In genomic region chr3:123116116-123116515, GRCh38 we compare ENCODE assay signal across 31 cellular contexts.
"Had no signal": no experiment of that assay in that cellular context is flagged by ENCODE, and none has a peak within 500 bp of the region (broad histone marks: within the 10 kb centered on the region; RNA-seq: fewer than 3 reads in every experiment).

No MANE protein-coding gene starts in this region.

- H3K27me3 Mint-ChIP-seq: activated CD4-positive, alpha-beta memory T cell treated with anti-CD3 and anti-CD28 coated beads for 36 hours; activated CD4-positive, alpha-beta T cell treated with anti-CD3 and anti-CD28 coated beads for 36 hours; activated CD4-positive, alpha-beta T cell treated with anti-CD3 and anti-CD28 coated beads, Interleukin-2, amount 10 ng/mL, durations not matched to agents 24 days and 14 days; activated CD8-positive, alpha-beta memory T cell treated with anti-CD3 and anti-CD28 coated beads, Interleukin-2, amount 10 ng/mL, durations not matched to agents 7 days and 5 days; activated naive CD4-positive, alpha-beta T cell treated with anti-CD3 and anti-CD28 coated beads, Interleukin-2, amount 50 U/mL, for 24 hours; activated naive CD8-positive, alpha-beta T cell treated with anti-CD3 and anti-CD28 coated beads for 36 hours; activated naive CD8-positive, alpha-beta T cell treated with anti-CD3 and anti-CD28 coated beads, Interleukin-2, amount 50 U/mL, for 24 hours had no signal

- H3K27ac Mint-ChIP-seq: activated CD4-positive, alpha-beta memory T cell treated with anti-CD3 and anti-CD28 coated beads for 36 hours; activated CD4-positive, alpha-beta T cell treated with anti-CD3 and anti-CD28 coated beads for 36 hours; activated CD4-positive, alpha-beta T cell treated with anti-CD3 and anti-CD28 coated beads, Interleukin-2, amount 10 ng/mL, durations not matched to agents 24 days and 14 days; activated CD8-positive, alpha-beta memory T cell treated with anti-CD3 and anti-CD28 coated beads, Interleukin-2, amount 10 ng/mL, durations not matched to agents 7 days and 5 days; activated CD8-positive, alpha-beta T cell treated with anti-CD3 and anti-CD28 coated beads, Interleukin-2, amount 10 ng/mL, durations not matched to agents 7 days and 5 days; activated naive CD4-positive, alpha-beta T cell treated with anti-CD3 and anti-CD28 coated beads for 36 hours; activated naive CD8-positive, alpha-beta T cell treated with anti-CD3 and anti-CD28 coated beads for 36 hours; activated naive CD8-positive, alpha-beta T cell treated with anti-CD3 and anti-CD28 coated beads, Interleukin-2, amount 50 U/mL, for 24 hours; activated T-helper 1 cell treated with anti-CD3 and anti-CD28 coated beads, Interleukin-12 subunit alpha, Interleukin-12 subunit beta, Interleukin-2, Interleukin-4 antibody, amounts not matched to agents 30 ng/mL and 10 ng/mL and 1 ng/mL, durations not matched to agents 14 hours and 24 hours and 36 hours; activated T-helper 2 cell treated with anti-CD3 and anti-CD28 coated beads, Interferon-gamma antibody, Interleukin-2, Interleukin-4, amounts not matched to agents 10 μg/mL and 5 μg/mL and 100 μg/mL, durations not matched to agents 14 hours and 24 hours and 36 hours; endodermal cell had no signal

- H3K4me3 ChIP-seq: adrenal gland, body of pancreas, colonic mucosa, dorsolateral prefrontal cortex, esophagus muscularis mucosa, gastrocnemius medialis had no signal

- H3K4me1 ChIP-seq: body of pancreas, colonic mucosa, foreskin keratinocyte, gastrocnemius medialis had no signal

- H3K9me3 Mint-ChIP-seq: activated CD4-positive, alpha-beta memory T cell treated with anti-CD3 and anti-CD28 coated beads for 36 hours; activated CD4-positive, alpha-beta T cell treated with anti-CD3 and anti-CD28 coated beads, Interleukin-2, amount 10 ng/mL, durations not matched to agents 24 days and 14 days; activated naive CD4-positive, alpha-beta T cell treated with anti-CD3 and anti-CD28 coated beads for 36 hours; activated naive CD4-positive, alpha-beta T cell treated with anti-CD3 and anti-CD28 coated beads, Interleukin-2, amount 50 U/mL, for 24 hours; activated naive CD8-positive, alpha-beta T cell treated with anti-CD3 and anti-CD28 coated beads for 36 hours; activated naive CD8-positive, alpha-beta T cell treated with anti-CD3 and anti-CD28 coated beads, Interleukin-2, amount 50 U/mL, for 24 hours; activated T-helper 1 cell treated with anti-CD3 and anti-CD28 coated beads, Interleukin-12 subunit alpha, Interleukin-12 subunit beta, Interleukin-2, Interleukin-4 antibody, amounts not matched to agents 30 ng/mL and 10 ng/mL and 1 ng/mL, durations not matched to agents 14 hours and 24 hours and 36 hours; activated T-helper 2 cell treated with anti-CD3 and anti-CD28 coated beads, Interferon-gamma antibody, Interleukin-2, Interleukin-4, amounts not matched to agents 10 μg/mL and 5 μg/mL and 100 μg/mL, durations not matched to agents 14 hours and 24 hours and 36 hours; endodermal cell had no signal

- H3K27me3 ChIP-seq: adrenal gland, body of pancreas, colonic mucosa, dorsolateral prefrontal cortex, esophagus muscularis mucosa, foreskin keratinocyte, gastrocnemius medialis had no signal

- H3K27ac ChIP-seq: adrenal gland, body of pancreas, colonic mucosa, dorsolateral prefrontal cortex, esophagus muscularis mucosa, foreskin keratinocyte, gastrocnemius medialis had no signal

- H3K9me3 ChIP-seq: adrenal gland, body of pancreas, colonic mucosa, esophagus muscularis mucosa, gastrocnemius medialis had no signal

- DNase-seq: activated CD4-positive, alpha-beta memory T cell treated with anti-CD3 and anti-CD28 coated beads for 36 hours; activated CD4-positive, alpha-beta T cell treated with anti-CD3 and anti-CD28 coated beads for 36 hours; activated CD4-positive, alpha-beta T cell treated with anti-CD3 and anti-CD28 coated beads, Interleukin-2, amount 10 ng/mL, durations not matched to agents 24 days and 14 days; activated CD4-positive, CD25-positive, alpha-beta regulatory T cell; activated CD4-positive, CD25-positive, alpha-beta regulatory T cell treated with anti-CD3 and anti-CD28 coated beads, Interleukin-2, amount 50 U/mL, for 72 hours; activated CD8-positive, alpha-beta memory T cell treated with anti-CD3 and anti-CD28 coated beads, Interleukin-2, amount 10 ng/mL, durations not matched to agents 7 days and 5 days; activated CD8-positive, alpha-beta memory T cell treated with anti-CD3 and anti-CD28 coated beads, Interleukin-2, amount 50 U/mL, for 4 hours; activated CD8-positive, alpha-beta T cell treated with anti-CD3 and anti-CD28 coated beads, Interleukin-2, amount 10 ng/mL, durations not matched to agents 7 days and 5 days; activated effector memory CD4-positive, alpha-beta T cell treated with anti-CD3 and anti-CD28 coated beads, Interleukin-2, amount 50 U/mL, for 16 hours; activated naive CD4-positive, alpha-beta T cell treated with anti-CD3 and anti-CD28 coated beads for 36 hours; activated naive CD8-positive, alpha-beta T cell treated with anti-CD3 and anti-CD28 coated beads for 36 hours; activated naive CD8-positive, alpha-beta T cell treated with anti-CD3 and anti-CD28 coated beads, Interleukin-2, amount 50 U/mL, for 24 hours; activated T-cell treated with anti-CD3 and anti-CD28 coated beads, Interleukin-2, amount 50 U/mL, for 1 hour; activated T-cell treated with anti-CD3 and anti-CD28 coated beads, Interleukin-2, amount 50 U/mL, for 48 hours; adrenal gland; amygdala; body of pancreas; caudate nucleus; colonic mucosa; dorsolateral prefrontal cortex; effector memory CD4-positive, alpha-beta T cell; endodermal cell; erythroblast; foreskin keratinocyte; gastrocnemius medialis; glutamatergic neuron; T-helper 2 cell had no signal

- H3K4me1 Mint-ChIP-seq: activated CD4-positive, alpha-beta T cell treated with anti-CD3 and anti-CD28 coated beads for 36 hours; activated naive CD4-positive, alpha-beta T cell treated with anti-CD3 and anti-CD28 coated beads, Interleukin-2, amount 50 U/mL, for 24 hours; activated naive CD8-positive, alpha-beta T cell treated with anti-CD3 and anti-CD28 coated beads for 36 hours had no signal

- ATAC-seq: activated CD4-positive, alpha-beta T cell treated with anti-CD3 and anti-CD28 coated beads for 36 hours; activated CD8-positive, alpha-beta memory T cell treated with anti-CD3 and anti-CD28 coated beads, Interleukin-2, amount 10 ng/mL, durations not matched to agents 7 days and 5 days; activated CD8-positive, alpha-beta T cell treated with anti-CD3 and anti-CD28 coated beads, Interleukin-2, amount 10 ng/mL, durations not matched to agents 7 days and 5 days; activated naive CD8-positive, alpha-beta T cell treated with anti-CD3 and anti-CD28 coated beads, Interleukin-2, amount 50 U/mL, for 24 hours; body of pancreas; foreskin keratinocyte; gastrocnemius medialis had no signal

- H3K4me3 Mint-ChIP-seq: activated CD4-positive, alpha-beta memory T cell treated with anti-CD3 and anti-CD28 coated beads for 36 hours; activated CD4-positive, alpha-beta T cell treated with anti-CD3 and anti-CD28 coated beads for 36 hours; activated CD4-positive, alpha-beta T cell treated with anti-CD3 and anti-CD28 coated beads, Interleukin-2, amount 10 ng/mL, durations not matched to agents 24 days and 14 days; activated CD8-positive, alpha-beta memory T cell treated with anti-CD3 and anti-CD28 coated beads, Interleukin-2, amount 10 ng/mL, durations not matched to agents 7 days and 5 days; activated CD8-positive, alpha-beta T cell treated with anti-CD3 and anti-CD28 coated beads, Interleukin-2, amount 10 ng/mL, durations not matched to agents 7 days and 5 days; activated naive CD4-positive, alpha-beta T cell treated with anti-CD3 and anti-CD28 coated beads for 36 hours; activated naive CD4-positive, alpha-beta T cell treated with anti-CD3 and anti-CD28 coated beads, Interleukin-2, amount 50 U/mL, for 24 hours; activated naive CD8-positive, alpha-beta T cell treated with anti-CD3 and anti-CD28 coated beads for 36 hours; activated naive CD8-positive, alpha-beta T cell treated with anti-CD3 and anti-CD28 coated beads, Interleukin-2, amount 50 U/mL, for 24 hours; activated T-helper 1 cell treated with anti-CD3 and anti-CD28 coated beads, Interleukin-12 subunit alpha, Interleukin-12 subunit beta, Interleukin-2, Interleukin-4 antibody, amounts not matched to agents 30 ng/mL and 10 ng/mL and 1 ng/mL, durations not matched to agents 14 hours and 24 hours and 36 hours; endodermal cell had no signal
